Comparison of ENCODE assay signal across 1 cellular context in genomic region chr22:22458896-22459588, GRCh38.
A peak's percentile ranks its signal among the peaks of the same experiment; 100 is the strongest.
TF ChIP-seq lines count a peak whose summit lies in the region.

No MANE protein-coding gene starts in this region.

TF ChIP-seq in K562, 482 proteins besides CTCF, POLR2A, EP300 and RAD21 (continued from another document):
- TF ChIP-seq ZNF3 (CRISPR knock-in tag; IDR thresholded peaks at IDR 0.05) = 0 out of 2 replicates have a peak, but pooled peaks have one; percentile 43
- TF ChIP-seq ZNF253 (CRISPR knock-in tag; conservative IDR thresholded peaks at IDR 0.05) = 0 out of 2 replicates have a peak, but pooled peaks have one; percentile 55
- no peak for TF ChIP-seq CEBPZ (IDR thresholded peaks at IDR 0.05; ENCODE audit: borderline replicate concordance, low read depth, low read length)
- no peak for TF ChIP-seq ARID2 (IDR thresholded peaks at IDR 0.05)
- TF ChIP-seq GABPB2 (CRISPR knock-in tag; conservative IDR thresholded peaks at IDR 0.05) = peak; percentile 87; the same call in 1 of the 2 replicates
- 0 out of 6 replicates have a peak, but pooled peaks of 1 of the 3 experiments have one; percentile 0 for TF ChIP-seq ZBTB11 (CRISPR knock-in tag; IDR thresholded peaks at IDR 0.05)
- no peak for TF ChIP-seq E2F8 (IDR thresholded peaks at IDR 0.05; ENCODE audit: low read depth, partially characterized antibody)
- TF ChIP-seq ZNF280B (CRISPR knock-in tag; IDR thresholded peaks at IDR 0.05) = peak; percentile 82; the same call in 1 of the 2 replicates
- peak; percentile 59; the same call in 1 of the 2 replicates for TF ChIP-seq JUN (IDR thresholded peaks at IDR 0.05; ENCODE audit: borderline replicate concordance, low read depth, low read length)
- no peak for TF ChIP-seq JUN (CRISPR knock-in tag; IDR thresholded peaks at IDR 0.05; ENCODE audit: borderline replicate concordance)
- TF ChIP-seq CBX1 (IDR thresholded peaks at IDR 0.05; ENCODE audit: low read depth) = peak; percentile 97
- peak; percentile 99 for TF ChIP-seq CBX5 (IDR thresholded peaks at IDR 0.05; ENCODE audit: borderline replicate concordance, low read depth)
- TF ChIP-seq POLR2B (IDR thresholded peaks at IDR 0.05; ENCODE audit: low read depth, partially characterized antibody) = no peak
